ENCODE assay signal across 26 cellular contexts in genomic region chr15:49435201-49435600, GRCh38. TPM values are rescaled to one million over a fixed set of nuclear protein-coding genes. Genes with fewer than 3 reads are reported as not detected.
A peak's percentile ranks its signal among the peaks of the same experiment; 100 is the strongest.
DNase-seq lines count a peak whose midpoint lies in the region; ATAC-seq, FAIRE-seq and TF ChIP-seq lines count a peak whose summit lies in the region.
"Had no signal": no experiment of that assay in that cellular context is flagged by ENCODE, and none has a peak within 500 bp of the region (broad histone marks: within the 10 kb centered on the region; RNA-seq: fewer than 3 reads in every experiment).

No MANE protein-coding gene starts in this region.

- H3K27me3 ChIP-seq in RWPE2 (ENCODE audit: insufficient read depth, poor library complexity, severe bottlenecking) (no peaks in the 10 kb centered on the region), pancreas (no peaks in the 10 kb centered on the region)
- H3K27me3 ChIP-seq: heart left ventricle, upper lobe of right lung had no signal

- H3K4me3 ChIP-seq in AG10803 (ENCODE audit: low read length): no peak overlapping the region
- no peak overlapping the region for H3K4me3 ChIP-seq in RWPE2 (ENCODE audit: severe bottlenecking)
- H3K4me3 ChIP-seq in fibroblast of the aortic adventitia (ENCODE audit: low read depth, low read length): no peak overlapping the region
- H3K4me3 ChIP-seq in pancreas: no peak overlapping the region
- H3K4me3 ChIP-seq: heart left ventricle, upper lobe of right lung had no signal

- H3K27ac ChIP-seq in RWPE2 (ENCODE audit: poor library complexity, severe bottlenecking) (no peak overlapping the region), pancreas (no peak overlapping the region)
- H3K27ac ChIP-seq: KMS-11, upper lobe of right lung had no signal

- H3K4me1 ChIP-seq in RWPE2 (ENCODE audit: insufficient read depth, poor library complexity, severe bottlenecking) (no peaks in the 10 kb centered on the region), pancreas (peaks cover 0 to 5% (median 0%) of the 10 kb centered on the region in 3 donors)

- H3K9me3 Mint-ChIP-seq in T-cell: no peaks in the 10 kb centered on the region
- H3K9me3 Mint-ChIP-seq: activated naive CD4-positive, alpha-beta T cell treated with anti-CD3 and anti-CD28 coated beads, Interleukin-2, amount 10 ng/mL, durations not matched to agents 7 days and 5 days; activated T-cell treated with anti-CD3 and anti-CD28 coated beads, Interleukin-2, amount 50 U/mL, for 72 hours; memory B cell; naive thymus-derived CD4-positive, alpha-beta T cell had no signal

- no peak overlapping the region for H3K27ac Mint-ChIP-seq in T-cell
- H3K27ac Mint-ChIP-seq: activated CD8-positive, alpha-beta memory T cell treated with anti-CD3 and anti-CD28 coated beads, Interleukin-2, amount 10 ng/mL, durations not matched to agents 7 days and 5 days; activated naive CD4-positive, alpha-beta T cell treated with anti-CD3 and anti-CD28 coated beads, Interleukin-2, amount 10 ng/mL, durations not matched to agents 7 days and 5 days; activated T-cell treated with anti-CD3 and anti-CD28 coated beads, Interleukin-2, amount 50 U/mL, for 72 hours; memory B cell; naive thymus-derived CD4-positive, alpha-beta T cell had no signal

- no peaks in the 10 kb centered on the region for H3K36me3 Mint-ChIP-seq in T-cell
- H3K36me3 Mint-ChIP-seq: activated CD8-positive, alpha-beta memory T cell treated with anti-CD3 and anti-CD28 coated beads, Interleukin-2, amount 10 ng/mL, durations not matched to agents 7 days and 5 days; activated naive CD4-positive, alpha-beta T cell treated with anti-CD3 and anti-CD28 coated beads, Interleukin-2, amount 10 ng/mL, durations not matched to agents 7 days and 5 days; memory B cell; naive thymus-derived CD4-positive, alpha-beta T cell had no signal

- POLR2A ChIA-PET in T-cell (lab: Charles Lee): no interaction called here

- CTCF ChIA-PET in T-cell (lab: Charles Lee): no interaction called here

- DNase-seq in AG10803 (ENCODE audit: low read depth): peak; percentile 32
- no peak for DNase-seq in RWPE2 (ENCODE audit: low spot score)
- DNase-seq in fibroblast of the aortic adventitia (ENCODE audit: low read depth): peak; percentile 79
- no peak for DNase-seq in pancreas
- DNase-seq in T-cell: no peak
- DNase-seq in GF-D8 (lab: John Stamatoyannopoulos, UW): no peak
- DNase-seq in NCI-H187 (lab: John Stamatoyannopoulos, UW): no peak
- DNase-seq: activated CD4-positive, alpha-beta T cell treated with anti-CD3 and anti-CD28 coated beads for 48 hours; activated CD8-positive, alpha-beta memory T cell treated with anti-CD3 and anti-CD28 coated beads, Interleukin-2, amount 10 ng/mL, durations not matched to agents 7 days and 5 days; activated naive CD4-positive, alpha-beta T cell treated with anti-CD3 and anti-CD28 coated beads, Interleukin-2, amount 10 ng/mL, durations not matched to agents 7 days and 5 days; activated T-cell treated with anti-CD3 and anti-CD28 coated beads, Interleukin-2, amount 50 U/mL, for 72 hours; anterior cingulate cortex; caudate nucleus; dermis blood vessel endothelial cell; GOT3; heart left ventricle; left cardiac atrium; MV-4-11; naive thymus-derived CD4-positive, alpha-beta T cell; NCI-H1694 treated with DMSO at 0.1 percent for 48 hours; upper lobe of right lung had no signal

- peaks cover 0 to 12% (median 0%) of the 10 kb centered on the region in 3 donors for H3K4me1 Mint-ChIP-seq in T-cell
- H3K4me1 Mint-ChIP-seq: activated CD8-positive, alpha-beta memory T cell treated with anti-CD3 and anti-CD28 coated beads, Interleukin-2, amount 10 ng/mL, durations not matched to agents 7 days and 5 days; activated naive CD4-positive, alpha-beta T cell treated with anti-CD3 and anti-CD28 coated beads, Interleukin-2, amount 10 ng/mL, durations not matched to agents 7 days and 5 days had no signal

- H3K36me3 ChIP-seq in RWPE2 (ENCODE audit: low read depth): no peaks in the 10 kb centered on the region
- H3K36me3 ChIP-seq in pancreas: no peaks in the 10 kb centered on the region
- H3K36me3 ChIP-seq: heart left ventricle, upper lobe of right lung had no signal

- intact Hi-C loops in pancreas (cut with DNase I): no loop called here

- peak; percentile 71 for FAIRE-seq in pancreas (lab: Jason Lieb, UNC)
- FAIRE-seq: HTR-8/SVneo had no signal

- 24 to 26% methylated on average over 1 of the region's 1 CpG for WGBS in pancreas, 2 donors

- ATAC-seq in RWPE2 (ENCODE audit: low read depth) (peak; percentile 61; the same call in 1 of the 3 replicates), pancreas (peak in 1 of 4 donors; percentile 75), T-cell (replicated peaks in 1 of 4) (no peak), GM18511 (IDR thresholded peaks at IDR 0.05; ENCODE audit: unreplicated experiment) (no peak)
- ATAC-seq: activated CD8-positive, alpha-beta memory T cell treated with anti-CD3 and anti-CD28 coated beads, Interleukin-2, amount 10 ng/mL, durations not matched to agents 7 days and 5 days; activated T-cell treated with anti-CD3 and anti-CD28 coated beads, Interleukin-2, amount 50 U/mL, for 72 hours; heart left ventricle; naive thymus-derived CD4-positive, alpha-beta T cell; upper lobe of right lung had no signal

- H3K27me3 Mint-ChIP-seq in T-cell: peaks cover 6% of the 10 kb centered on the region in 2 donors
- H3K27me3 Mint-ChIP-seq: activated naive CD4-positive, alpha-beta T cell treated with anti-CD3 and anti-CD28 coated beads, Interleukin-2, amount 10 ng/mL, durations not matched to agents 7 days and 5 days; memory B cell had no signal

- TF ChIP-seq CTCF in AG10803 (conservative IDR thresholded peaks at IDR 0.05; ENCODE audit: low read length) (no peak), RWPE2 (IDR thresholded peaks at IDR 0.05; ENCODE audit: poor library complexity, severe bottlenecking) (no peak), fibroblast of the aortic adventitia (IDR thresholded peaks at IDR 0.05; ENCODE audit: insufficient read depth, low read length) (no peak), pancreas (IDR thresholded peaks at IDR 0.05) (no peak)

- H3K9me3 ChIP-seq in RWPE2 (ENCODE audit: severe bottlenecking): no peaks in the 10 kb centered on the region
- no peaks in the 10 kb centered on the region for H3K9me3 ChIP-seq in pancreas
- H3K9me3 ChIP-seq: heart left ventricle, upper lobe of right lung had no signal

- H3K4me3 Mint-ChIP-seq in T-cell: no peak overlapping the region
- H3K4me3 Mint-ChIP-seq: activated CD8-positive, alpha-beta memory T cell treated with anti-CD3 and anti-CD28 coated beads, Interleukin-2, amount 10 ng/mL, durations not matched to agents 7 days and 5 days; activated naive CD4-positive, alpha-beta T cell treated with anti-CD3 and anti-CD28 coated beads, Interleukin-2, amount 10 ng/mL, durations not matched to agents 7 days and 5 days; activated T-cell treated with anti-CD3 and anti-CD28 coated beads, Interleukin-2, amount 50 U/mL, for 72 hours; memory B cell; naive thymus-derived CD4-positive, alpha-beta T cell had no signal

RNA-seq across cellular contexts. Expression of gene FGF7, which starts 12.2 kb away (rescaled TPM):
- 87.9 and 97.7 TPM in 2 replicates for total RNA-seq in fibroblast of the aortic adventitia (ENCODE audit: low replicate concordance)
- 10 to 100 TPM in 1 of 6 donors, 1 to 10 TPM in 5; 1.2 to 14.4 (median 3.9) TPM for total RNA-seq in pancreas
- polyA plus RNA-seq in pancreas: 1 to 10 TPM; 3.6 to 6.5 TPM
- total RNA-seq in T-cell: under 1 TPM in 3 of 5 donors, not detected in 2; 0.19 to 0.46 (median 0.20) TPM
- total RNA-seq: A673; activated CD8-positive, alpha-beta memory T cell treated with anti-CD3 and anti-CD28 coated beads, Interleukin-2, amount 10 ng/mL, durations not matched to agents 7 days and 5 days; activated T-cell treated with anti-CD3 and anti-CD28 coated beads, Interleukin-2, amount 50 U/mL, for 72 hours had no signal

Comparison
In these comparisons a context has a peak if more than half of its experiments do, and no peak if none do; other contexts are left out.
1. DNase-seq: peak in AG10803 (single experiment) and fibroblast of the aortic adventitia (single experiment); none in RWPE2 (single experiment), pancreas (0 of 6), T-cell (0 of 34), GF-D8 (single experiment) and NCI-H187 (0 of 2).